ENCODE assay signal across 14 cellular contexts in the genomic region with DNA sequence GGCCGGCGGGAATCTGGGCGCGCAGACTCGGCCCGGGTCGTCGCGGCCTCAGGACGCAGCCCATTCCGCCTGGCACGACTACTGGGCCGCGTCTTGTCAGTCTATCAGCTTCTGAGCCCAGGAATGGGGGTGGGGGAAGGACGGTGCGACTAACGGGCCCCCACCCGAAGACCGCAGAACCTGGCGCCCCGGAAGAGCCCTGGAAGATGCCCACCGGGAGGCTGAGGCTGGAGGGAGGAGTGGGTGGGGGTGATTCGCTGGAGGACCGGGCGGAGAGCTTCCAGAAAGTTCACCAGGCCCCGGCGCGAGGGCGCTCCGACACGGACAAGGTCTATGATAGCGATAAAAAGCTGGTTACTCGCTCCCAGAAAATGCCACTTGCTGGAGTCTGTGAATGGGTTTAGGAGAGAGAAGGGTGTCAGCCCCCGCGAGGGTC. TPM values are rescaled to one million over a fixed set of nuclear protein-coding genes. Genes with fewer than 3 reads are reported as not detected.
DNase-seq lines count a peak whose midpoint lies in the region; ATAC-seq and TF ChIP-seq lines count a peak whose summit lies in the region.
"Had no signal": no experiment of that assay in that cellular context is flagged by ENCODE, and none has a peak within 500 bp of the region (broad histone marks: within the 10 kb centered on the region; RNA-seq: fewer than 3 reads in every experiment).

No MANE protein-coding gene starts in this region.

- no peak for TF ChIP-seq EP300 in esophagus muscularis mucosa (IDR thresholded peaks at IDR 0.05)

- H3K9me3 ChIP-seq in esophagus muscularis mucosa (no peaks in the 10 kb centered on the region), smooth muscle cell (replicated peaks; ENCODE audit: low read depth) (no peaks in the 10 kb centered on the region)
- H3K9me3 ChIP-seq: gastroesophageal sphincter had no signal

- intact Hi-C loops in activated CD4-positive, alpha-beta memory T cell treated with anti-CD3 and anti-CD28 coated beads for 36 hours (cut with micrococcal nuclease), result loop anchor here (10.0 kb wide), 2 partner anchors 280 to 540 kb away; a partner anchor contains a TSS
- intact Hi-C loops in esophagus muscularis mucosa (cut with DNase I), result no loop called here

- no peak overlapping the region for H3K27ac Mint-ChIP-seq in activated CD4-positive, alpha-beta memory T cell treated with anti-CD3 and anti-CD28 coated beads for 36 hours

- DNase-seq in DMS53 (lab: John Stamatoyannopoulos, UW) (peak; percentile 43), DMS53 treated with DMSO at 0.1 percent for 48 hours (lab: John Stamatoyannopoulos, UW; ENCODE audit: unreplicated experiment) (no peak), esophagus muscularis mucosa (ENCODE audit: extremely low spot score) (no peak), smooth muscle cell (lab: John Stamatoyannopoulos, UW; ENCODE audit: unreplicated experiment) (no peak), NCI-H1092 treated with DMSO at 0.1 percent for 48 hours (lab: John Stamatoyannopoulos, UW) (no peak), NCI-H1694 treated with DMSO at 0.1 percent for 48 hours (lab: John Stamatoyannopoulos, UW) (no peak)
- no peak for DNase-seq in activated CD4-positive, alpha-beta memory T cell treated with anti-CD3 and anti-CD28 coated beads for 36 hours
- DNase-seq: OCI-M1 had no signal

- no peaks in the 10 kb centered on the region for H3K36me3 ChIP-seq in esophagus muscularis mucosa
- no peaks in the 10 kb centered on the region for H3K36me3 ChIP-seq in smooth muscle cell (ENCODE audit: low read depth)
- H3K36me3 ChIP-seq: gastroesophageal sphincter had no signal

- WGBS in esophagus muscularis mucosa, result 9% methylated on average over 19 of the region's 35 CpGs
- 3% methylated on average over 35 of the region's 35 CpGs for WGBS in smooth muscle cell (ENCODE audit: low lambda C conversion rate)

- H3K79me2 ChIP-seq in smooth muscle cell (ENCODE audit: low read depth), result no peaks in the 10 kb centered on the region

- H3K4me1 Mint-ChIP-seq in activated CD4-positive, alpha-beta memory T cell treated with anti-CD3 and anti-CD28 coated beads for 36 hours (ENCODE audit: low read depth), result peaks cover 54% of the 10 kb centered on the region

- peaks cover 82% of the 10 kb centered on the region for H3K27me3 Mint-ChIP-seq in activated CD4-positive, alpha-beta memory T cell treated with anti-CD3 and anti-CD28 coated beads for 36 hours

- H3K27me3 ChIP-seq in esophagus muscularis mucosa (peaks cover 0 to 100% (median 94%) of the 10 kb centered on the region in 4 donors), smooth muscle cell (ENCODE audit: low read depth) (peaks cover 100% of the 10 kb centered on the region)

- TF ChIP-seq CTCF in esophagus muscularis mucosa (IDR thresholded peaks at IDR 0.05) (no peak), smooth muscle cell (IDR thresholded peaks at IDR 0.05; ENCODE audit: borderline replicate concordance, insufficient read depth, poor library complexity, severe bottlenecking) (no peak)

- TF ChIP-seq POLR2A in esophagus muscularis mucosa (IDR thresholded peaks at IDR 0.05; ENCODE audit: low read depth), result no peak

- no peak overlapping the region for H2AFZ ChIP-seq in smooth muscle cell (ENCODE audit: low read depth)

- H3K9me3 Mint-ChIP-seq in activated CD4-positive, alpha-beta memory T cell treated with anti-CD3 and anti-CD28 coated beads for 36 hours, result no peaks in the 10 kb centered on the region

- H3K9ac ChIP-seq in smooth muscle cell (ENCODE audit: low read depth), result no peak overlapping the region

- no peak for ATAC-seq in GM18867 (IDR thresholded peaks at IDR 0.05; ENCODE audit: unreplicated experiment)
- ATAC-seq: gastroesophageal sphincter had no signal

- H3K27ac ChIP-seq in esophagus muscularis mucosa (replicated peaks in 1 of 4), result no peak overlapping the region
- H3K27ac ChIP-seq in smooth muscle cell (ENCODE audit: low read depth), result no peak overlapping the region
- H3K27ac ChIP-seq: 22Rv1, gastroesophageal sphincter, HL-60 had no signal

- H3K4me3 ChIP-seq in esophagus muscularis mucosa (peak overlapping the region; percentile 41 to 52 (median 44)), smooth muscle cell (no peak overlapping the region)

- H3K4me2 ChIP-seq in smooth muscle cell, result peak overlapping the region; percentile 71

- no peaks in the 10 kb centered on the region for H3F3A ChIP-seq in smooth muscle cell (ENCODE audit: low read depth)

- POLR2A ChIA-PET in activated CD4-positive, alpha-beta memory T cell treated with anti-CD3 and anti-CD28 coated beads for 36 hours (lab: Charles Lee), result no interaction called here

- H4K20me1 ChIP-seq in smooth muscle cell (ENCODE audit: low read depth), result no peaks in the 10 kb centered on the region

- peak overlapping the region; percentile 73 for H3K4me3 Mint-ChIP-seq in activated CD4-positive, alpha-beta memory T cell treated with anti-CD3 and anti-CD28 coated beads for 36 hours

- peaks cover 2% of the 10 kb centered on the region for H3K36me3 Mint-ChIP-seq in activated CD4-positive, alpha-beta memory T cell treated with anti-CD3 and anti-CD28 coated beads for 36 hours

- CTCF ChIA-PET in activated CD4-positive, alpha-beta memory T cell treated with anti-CD3 and anti-CD28 coated beads for 36 hours (lab: Charles Lee), result no interaction called here

- H3K4me1 ChIP-seq in esophagus muscularis mucosa, result peaks cover 30 to 82% (median 73%) of the 10 kb centered on the region in 4 donors
- H3K4me1 ChIP-seq in smooth muscle cell (ENCODE audit: low read depth), result peaks cover 17% of the 10 kb centered on the region

RNA-seq across cellular contexts. Expression of a gene that starts 1.7 kb away (rescaled TPM):
- total RNA-seq in activated CD4-positive, alpha-beta memory T cell treated with anti-CD3 and anti-CD28 coated beads for 36 hours, result not detected
- total RNA-seq in esophagus muscularis mucosa (not detected), smooth muscle cell (0.04 and 0.13 TPM in 2 replicates)
- 0.05 TPM in 1 of 2 replicates, not detected in the other for polyA plus RNA-seq in smooth muscle cell
- total RNA-seq: lung microvascular endothelial cell, subcutaneous adipose tissue had no signal
